ENCODE assay signal across 14 cellular contexts in genomic region chr3:71511037-71511436, GRCh38.
DNase-seq lines count a peak whose midpoint lies in the region; ATAC-seq and TF ChIP-seq lines count a peak whose summit lies in the region.
"Had no signal": no experiment of that assay in that cellular context is flagged by ENCODE, and none has a peak within 500 bp of the region (broad histone marks: within the 10 kb centered on the region; RNA-seq: fewer than 3 reads in every experiment).

No MANE protein-coding gene starts in this region.

- no peaks in the 10 kb centered on the region for H3K9me2 ChIP-seq in SU-DHL-6 (replicated peaks; ENCODE audit: insufficient read depth, low read length)

- TF ChIP-seq EP300 in suprapubic skin (IDR thresholded peaks at IDR 0.05): no peak

- POLR2A ChIA-PET in HEK293 (lab: Yijun Ruan, JAX): interaction anchor here (1.0 to 2.0 kb wide), 3 partner anchors 15 to 72 kb away, joined by 3 to 8 read pairs (median 4); partner anchors contain the start of gene FOXP1
- POLR2A ChIA-PET in activated CD4-positive, alpha-beta memory T cell treated with anti-CD3 and anti-CD28 coated beads for 36 hours (lab: Charles Lee): interaction anchor here (1.3 kb wide), 1 partner anchor 380 kb away, joined by 3 read pairs; no protein-coding TSS in a partner anchor

- TF ChIP-seq POLR2A in suprapubic skin (IDR thresholded peaks at IDR 0.05): no peak

- H3K27ac ChIP-seq in HEK293 (ENCODE audit: extremely low read depth, low read depth, low read length) (no peak overlapping the region), SU-DHL-6 (ENCODE audit: low read depth, low read length) (peak overlapping the region; percentile 61), suprapubic skin (no peak overlapping the region)

- no peaks in the 10 kb centered on the region for H3K9me3 Mint-ChIP-seq in stimulated activated naive B cell treated with anti-CD40 and anti-IgM and Interleukin-4, amounts not matched to agents 10 μg/mL and 1 μg/mL and 100 μg/mL, for 72 hours
- no peaks in the 10 kb centered on the region for H3K9me3 Mint-ChIP-seq in activated CD4-positive, alpha-beta memory T cell treated with anti-CD3 and anti-CD28 coated beads for 36 hours
- H3K9me3 Mint-ChIP-seq: activated T-cell treated with anti-CD3 and anti-CD28 coated beads, Interleukin-2, amount 50 U/mL, for 4 hours; T-cell had no signal

- peak; percentile 53 to 59 for ATAC-seq in stimulated activated naive B cell treated with anti-CD40 and anti-IgM and Interleukin-4, amounts not matched to agents 10 μg/mL and 1 μg/mL and 100 μg/mL, for 72 hours (replicated peaks)
- ATAC-seq: left colon had no signal

- DNase-seq in fibroblast of villous mesenchyme (ENCODE audit: low read depth) (peak; percentile 97), Ammon's horn (ENCODE audit: low spot score) (no peak), suprapubic skin (ENCODE audit: low spot score in 2 of 2) (no peak), LoVo (ENCODE audit: low spot score) (no peak)
- DNase-seq in stimulated activated naive B cell treated with anti-CD40 and anti-IgM and Interleukin-4, amounts not matched to agents 10 μg/mL and 1 μg/mL and 100 μg/mL, for 72 hours: no peak
- DNase-seq in activated CD4-positive, alpha-beta memory T cell treated with anti-CD3 and anti-CD28 coated beads for 36 hours: no peak
- DNase-seq: activated T-cell treated with anti-CD3 and anti-CD28 coated beads, Interleukin-2, amount 50 U/mL, for 4 hours; effector CD8-positive, alpha-beta T cell; left colon; NCI-H345; T-cell had no signal

- no peaks in the 10 kb centered on the region for H3K79me2 ChIP-seq in SU-DHL-6 (ENCODE audit: insufficient read depth, low read length)

- intact Hi-C loops in activated CD4-positive, alpha-beta memory T cell treated with anti-CD3 and anti-CD28 coated beads for 36 hours (cut with micrococcal nuclease): loop anchor here (5.0 to 10.0 kb wide), 4 partner anchors 384 to 956 kb away; no protein-coding TSS in a partner anchor

- no peaks in the 10 kb centered on the region for H4K20me1 ChIP-seq in SU-DHL-6 (ENCODE audit: low read depth, low read length)

- H3K27me3 ChIP-seq in SU-DHL-6 (ENCODE audit: low read length) (no peaks in the 10 kb centered on the region), suprapubic skin (no peaks in the 10 kb centered on the region)

- no peak for TF ChIP-seq CTCF in HEK293 (tag by site-specific recombination; IDR thresholded peaks at IDR 0.05)
- TF ChIP-seq CTCF in SU-DHL-6 (IDR thresholded peaks at IDR 0.05; ENCODE audit: insufficient read depth, low read length, poor library complexity, severe bottlenecking): no peak
- TF ChIP-seq CTCF in fibroblast of villous mesenchyme (IDR thresholded peaks at IDR 0.05; ENCODE audit: insufficient read depth, low read depth, low read length): no peak
- no peak for TF ChIP-seq CTCF in suprapubic skin (IDR thresholded peaks at IDR 0.05)

- H3K4me1 ChIP-seq in HEK293 (ENCODE audit: control insufficient read depth, insufficient read depth, low read length) (0 out of 2 replicates have a peak, but pooled peaks cover 10% of the 10 kb centered on the region), suprapubic skin (no peaks in the 10 kb centered on the region)

- H3K27ac Mint-ChIP-seq in stimulated activated naive B cell treated with anti-CD40 and anti-IgM and Interleukin-4, amounts not matched to agents 10 μg/mL and 1 μg/mL and 100 μg/mL, for 72 hours: no peak overlapping the region
- no peak overlapping the region for H3K27ac Mint-ChIP-seq in activated CD4-positive, alpha-beta memory T cell treated with anti-CD3 and anti-CD28 coated beads for 36 hours

- peak overlapping the region; percentile 39 for H2AFZ ChIP-seq in SU-DHL-6 (ENCODE audit: low read depth, low read length, severe bottlenecking)

- H3K9me3 ChIP-seq in HEK293 (ENCODE audit: control insufficient read depth, insufficient read depth, low read depth, low read length): no peaks in the 10 kb centered on the region
- H3K9me3 ChIP-seq in SU-DHL-6 (ENCODE audit: insufficient read depth, low read length): no peaks in the 10 kb centered on the region
- H3K9me3 ChIP-seq in suprapubic skin: no peaks in the 10 kb centered on the region

- peaks cover 12 to 27% of the 10 kb centered on the region in 2 donors for H3K4me1 Mint-ChIP-seq in stimulated activated naive B cell treated with anti-CD40 and anti-IgM and Interleukin-4, amounts not matched to agents 10 μg/mL and 1 μg/mL and 100 μg/mL, for 72 hours
- peaks cover 6% of the 10 kb centered on the region for H3K4me1 Mint-ChIP-seq in activated CD4-positive, alpha-beta memory T cell treated with anti-CD3 and anti-CD28 coated beads for 36 hours (ENCODE audit: low read depth)

- peak overlapping the region; percentile 41 for H3K4me2 ChIP-seq in SU-DHL-6 (ENCODE audit: low read depth, low read length, poor library complexity, severe bottlenecking)

- H3K9ac ChIP-seq in SU-DHL-6 (ENCODE audit: low read length): peak overlapping the region; percentile 11; the same call in 1 of the 2 replicates

- H3K4me3 ChIP-seq in HEK293 (ENCODE audit: low read depth, low read length) (no peak overlapping the region), SU-DHL-6 (ENCODE audit: insufficient read depth, low read length, poor library complexity, severe bottlenecking) (no peak overlapping the region), fibroblast of villous mesenchyme (ENCODE audit: low read depth, low read length) (no peak overlapping the region), suprapubic skin (no peak overlapping the region)
- H3K4me3 ChIP-seq: skin epidermis had no signal

- 80% methylated on average over 3 of the region's 3 CpGs for WGBS in suprapubic skin

- CTCF ChIA-PET in HEK293 (lab: Yijun Ruan, JAX): interaction anchor here (0.6 to 0.9 kb wide), 6 partner anchors 69 to 1699 kb away, joined by 3 to 18 read pairs (median 3); no protein-coding TSS in a partner anchor
- CTCF ChIA-PET in activated CD4-positive, alpha-beta memory T cell treated with anti-CD3 and anti-CD28 coated beads for 36 hours (lab: Charles Lee): interaction anchor here (0.7 to 2.2 kb wide), 7 partner anchors 15 to 504 kb away, joined by 3 to 8 read pairs (median 5); no protein-coding TSS in a partner anchor

- peaks cover 3 to 11% of the 10 kb centered on the region in 2 donors for H3K36me3 Mint-ChIP-seq in stimulated activated naive B cell treated with anti-CD40 and anti-IgM and Interleukin-4, amounts not matched to agents 10 μg/mL and 1 μg/mL and 100 μg/mL, for 72 hours
- H3K36me3 Mint-ChIP-seq in activated CD4-positive, alpha-beta memory T cell treated with anti-CD3 and anti-CD28 coated beads for 36 hours: no peaks in the 10 kb centered on the region
- H3K36me3 Mint-ChIP-seq: T-cell had no signal

- no peak overlapping the region for H3K4me3 Mint-ChIP-seq in stimulated activated naive B cell treated with anti-CD40 and anti-IgM and Interleukin-4, amounts not matched to agents 10 μg/mL and 1 μg/mL and 100 μg/mL, for 72 hours
- no peak overlapping the region for H3K4me3 Mint-ChIP-seq in activated CD4-positive, alpha-beta memory T cell treated with anti-CD3 and anti-CD28 coated beads for 36 hours
- H3K4me3 Mint-ChIP-seq: activated T-cell treated with anti-CD3 and anti-CD28 coated beads, Interleukin-2, amount 50 U/mL, for 4 hours had no signal

- H3K27me3 Mint-ChIP-seq in stimulated activated naive B cell treated with anti-CD40 and anti-IgM and Interleukin-4, amounts not matched to agents 10 μg/mL and 1 μg/mL and 100 μg/mL, for 72 hours: no peaks in the 10 kb centered on the region
- no peaks in the 10 kb centered on the region for H3K27me3 Mint-ChIP-seq in activated CD4-positive, alpha-beta memory T cell treated with anti-CD3 and anti-CD28 coated beads for 36 hours
- H3K27me3 Mint-ChIP-seq: T-cell had no signal

- 0 out of 2 replicates have a peak, but pooled peaks cover 7% of the 10 kb centered on the region for H3F3A ChIP-seq in SU-DHL-6 (ENCODE audit: insufficient read depth)

- H3K36me3 ChIP-seq in HEK293 (ENCODE audit: control insufficient read depth in 2 of 2, insufficient read depth in 1 of 2, low read length in 2 of 2) (no peaks in the 10 kb centered on the region), SU-DHL-6 (ENCODE audit: low read length) (no peaks in the 10 kb centered on the region), suprapubic skin (no peaks in the 10 kb centered on the region)

TF ChIP-seq in HEK293, 187 proteins besides CTCF, POLR2A, EP300 and RAD21 (continues in another document):
- peak; percentile 78 for TF ChIP-seq GLIS1 (tag by site-specific recombination; IDR thresholded peaks at IDR 0.05)
- TF ChIP-seq PRDM6 (tag by site-specific recombination; IDR thresholded peaks at IDR 0.05): peak; percentile 79
- TF ChIP-seq ZBTB20 (tag by site-specific recombination; IDR thresholded peaks at IDR 0.05): peak; percentile 96
- no peak for TF ChIP-seq OVOL3 (tag by site-specific recombination; IDR thresholded peaks at IDR 0.05)
- no peak for TF ChIP-seq ZNF280C (tag by site-specific recombination; IDR thresholded peaks at IDR 0.05)
- peak; percentile 68 for TF ChIP-seq ZIC2 (tag by site-specific recombination; IDR thresholded peaks at IDR 0.05)
